In genomic region chr1:147177611-147178370, GRCh38 we compare ENCODE assay signal across 9 cellular contexts. TPM values are rescaled to one million over a fixed set of nuclear protein-coding genes. Genes with fewer than 3 reads are reported as not detected.
DNase-seq lines count a peak whose midpoint lies in the region; ATAC-seq lines count a peak whose summit lies in the region.
"Had no signal": no experiment of that assay in that cellular context is flagged by ENCODE, and none has a peak within 500 bp of the region (broad histone marks: within the 10 kb centered on the region; RNA-seq: fewer than 3 reads in every experiment).

No MANE protein-coding gene starts in this region.

- ATAC-seq in right cardiac atrium (peak; percentile 59 to 61), GM21447 (IDR thresholded peaks at IDR 0.05; ENCODE audit: unreplicated experiment) (no peak), GM19324 (IDR thresholded peaks at IDR 0.05; ENCODE audit: low FRiP score, unreplicated experiment) (no peak)

- H3K27ac ChIP-seq in right cardiac atrium (ENCODE audit: low read length): no peak overlapping the region
- no peak overlapping the region for H3K27ac ChIP-seq in skeletal muscle tissue (ENCODE audit: low read depth, low read length)

- WGBS in right cardiac atrium: 23% methylated on average over 36 of the region's 36 CpGs

- H3K36me3 ChIP-seq in skeletal muscle tissue (ENCODE audit: control insufficient read depth in 3 of 3, insufficient read depth in 3 of 3, low read length in 3 of 3): peaks cover 0 to 3% (median 1%) of the 10 kb centered on the region in 3 donors

- H3K9me3 ChIP-seq in right cardiac atrium (ENCODE audit: control insufficient read depth, low read length) (no peaks in the 10 kb centered on the region), skeletal muscle tissue (ENCODE audit: control insufficient read depth in 3 of 3, low read length in 3 of 3) (no peaks in the 10 kb centered on the region)

- H3K9ac ChIP-seq in skeletal muscle tissue (ENCODE audit: low read depth in 1 of 3, low read length in 3 of 3): no peak overlapping the region

- intact Hi-C loops in right cardiac atrium (cut with DNase I): loop anchor here in 1 of 4 donors (10.0 kb wide), 1 partner anchor 47 kb away; the partner anchor contains the start of gene FMO5

- no peaks in the 10 kb centered on the region for H3K27me3 ChIP-seq in right cardiac atrium (ENCODE audit: control insufficient read depth, insufficient read depth)
- no peaks in the 10 kb centered on the region for H3K27me3 ChIP-seq in skeletal muscle tissue (ENCODE audit: control insufficient read depth in 3 of 3, insufficient read depth in 3 of 3, low read length in 3 of 3)

- H3K4me1 ChIP-seq in right cardiac atrium (ENCODE audit: control insufficient read depth, insufficient read depth, low read length): peaks cover 7% of the 10 kb centered on the region
- peaks cover 7 to 16% (median 11%) of the 10 kb centered on the region in 3 donors for H3K4me1 ChIP-seq in skeletal muscle tissue (ENCODE audit: control insufficient read depth in 3 of 3, insufficient read depth in 3 of 3, low read length in 3 of 3)

- H3K4me3 ChIP-seq in right cardiac atrium (ENCODE audit: low read length): no peak overlapping the region
- H3K4me3 ChIP-seq in skeletal muscle tissue (ENCODE audit: low read length in 3 of 3): peak overlapping the region in 2 of 3 donors; percentile 37 to 41

- peak; percentile 33 for DNase-seq in ELF-1 (ENCODE audit: low read depth, low spot score)
- peak; percentile 40 for DNase-seq in astrocyte of the hippocampus (ENCODE audit: low read depth, low spot score)
- peak; percentile 23 to 66 (median 64) for DNase-seq in right cardiac atrium
- no peak for DNase-seq in NCI-H446 treated with DMSO at 0.1 percent for 48 hours (lab: John Stamatoyannopoulos, UW)
- no peak for DNase-seq in NCI-H2107 treated with DMSO at 0.1 percent for 48 hours (lab: John Stamatoyannopoulos, UW; ENCODE audit: unreplicated experiment)
- DNase-seq: natural killer cell had no signal

RNA-seq across cellular contexts. Expression of gene PRKAB2, which starts 5.5 kb away (rescaled TPM):
- total RNA-seq in right cardiac atrium: 10 to 100 TPM; 14.2 to 39.0 (median 25.0) TPM
- 8.3 TPM for polyA plus RNA-seq in right cardiac atrium
- 13.6 TPM for total RNA-seq in skeletal muscle tissue

RNA-seq across cellular contexts. Expression of gene FMO5, which starts 47.3 kb away (rescaled TPM):
- total RNA-seq in right cardiac atrium: 1 to 10 TPM; 1.3 to 3.1 (median 1.8) TPM
- polyA plus RNA-seq in right cardiac atrium: 1.1 TPM
- 1.0 TPM for total RNA-seq in skeletal muscle tissue

Comparison
In these comparisons a context has a peak if more than half of its experiments do, and no peak if none do; other contexts are left out.
1. DNase-seq: peak in ELF-1 (single experiment), astrocyte of the hippocampus (single experiment) and right cardiac atrium (3 of 3); none in NCI-H446 treated with DMSO at 0.1 percent for 48 hours (single experiment) and NCI-H2107 treated with DMSO at 0.1 percent for 48 hours (single experiment).
2. ATAC-seq: peak in right cardiac atrium (2 of 2); none in GM21447 (single experiment) and GM19324 (single experiment).